In the genomic region with DNA sequence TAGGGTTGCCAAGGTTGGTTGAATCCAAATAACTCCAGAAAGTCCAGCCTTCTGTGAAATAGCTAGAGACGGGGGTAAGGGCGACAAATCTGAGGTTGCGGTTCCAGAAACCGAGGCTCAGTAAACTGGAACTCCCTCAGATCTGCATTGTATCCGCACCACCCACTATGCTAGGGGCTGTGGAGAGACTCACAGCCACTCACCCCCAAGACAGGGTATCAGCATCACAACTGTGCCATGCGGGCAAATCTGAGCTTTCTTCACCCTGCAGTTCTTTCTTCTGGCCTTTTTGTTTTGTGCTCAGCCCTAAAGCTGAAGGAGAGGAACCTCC, we compare ENCODE assay signal across 2 cellular contexts.
TF ChIP-seq lines count a peak whose summit lies in the region.

No MANE protein-coding gene starts in this region.

TF ChIP-seq in liver, 16 proteins besides CTCF, POLR2A, EP300 and RAD21:
- TF ChIP-seq FOXA2 (IDR thresholded peaks at IDR 0.05), result no peak
- TF ChIP-seq HNF4G (IDR thresholded peaks at IDR 0.05), result no peak
- TF ChIP-seq HNF4A (conservative IDR thresholded peaks at IDR 0.05), result no peak
- TF ChIP-seq NR2F2 (IDR thresholded peaks at IDR 0.05), result no peak
- TF ChIP-seq JUND (IDR thresholded peaks at IDR 0.05), result no peak
- no peak for TF ChIP-seq YY1 (IDR thresholded peaks at IDR 0.05)
- no peak for TF ChIP-seq REST (IDR thresholded peaks at IDR 0.05)
- TF ChIP-seq SP1 (IDR thresholded peaks at IDR 0.05), result no peak
- no peak for TF ChIP-seq GABPA (IDR thresholded peaks at IDR 0.05 in 1 of 2, conservative IDR thresholded peaks at IDR 0.05 in 1 of 2)
- TF ChIP-seq RXRA (IDR thresholded peaks at IDR 0.05), result no peak
- no peak for TF ChIP-seq FOXA1 (IDR thresholded peaks at IDR 0.05)
- TF ChIP-seq, protein P1, sequence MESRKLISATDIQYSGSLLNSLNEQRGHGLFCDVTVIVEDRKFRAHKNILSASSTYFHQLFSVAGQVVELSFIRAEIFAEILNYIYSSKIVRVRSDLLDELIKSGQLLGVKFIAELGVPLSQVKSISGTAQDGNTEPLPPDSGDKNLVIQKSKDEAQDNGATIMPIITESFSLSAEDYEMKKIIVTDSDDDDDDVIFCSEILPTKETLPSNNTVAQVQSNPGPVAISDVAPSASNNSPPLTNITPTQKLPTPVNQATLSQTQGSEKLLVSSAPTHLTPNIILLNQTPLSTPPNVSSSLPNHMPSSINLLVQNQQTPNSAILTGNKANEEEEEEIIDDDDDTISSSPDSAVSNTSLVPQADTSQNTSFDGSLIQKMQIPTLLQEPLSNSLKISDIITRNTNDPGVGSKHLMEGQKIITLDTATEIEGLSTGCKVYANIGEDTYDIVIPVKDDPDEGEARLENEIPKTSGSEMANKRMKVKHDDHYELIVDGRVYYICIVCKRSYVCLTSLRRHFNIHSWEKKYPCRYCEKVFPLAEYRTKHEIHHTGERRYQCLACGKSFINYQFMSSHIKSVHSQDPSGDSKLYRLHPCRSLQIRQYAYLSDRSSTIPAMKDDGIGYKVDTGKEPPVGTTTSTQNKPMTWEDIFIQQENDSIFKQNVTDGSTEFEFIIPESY (IDR thresholded peaks at IDR 0.05), result no peak
- TF ChIP-seq TAF1 (conservative IDR thresholded peaks at IDR 0.05), result no peak
- TF ChIP-seq ATF3 (IDR thresholded peaks at IDR 0.05), result no peak
- TF ChIP-seq, protein P2, sequence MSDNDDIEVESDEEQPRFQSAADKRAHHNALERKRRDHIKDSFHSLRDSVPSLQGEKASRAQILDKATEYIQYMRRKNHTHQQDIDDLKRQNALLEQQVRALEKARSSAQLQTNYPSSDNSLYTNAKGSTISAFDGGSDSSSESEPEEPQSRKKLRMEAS (IDR thresholded peaks at IDR 0.05), result no peak
- TF ChIP-seq EGR1 (IDR thresholded peaks at IDR 0.05; ENCODE audit: low read depth in 2 of 2), result no peak
TF ChIP-seq in liver: peak in this region for 0.

TF ChIP-seq in HepG2, 621 proteins besides CTCF, POLR2A, EP300 and RAD21:
- no peak for TF ChIP-seq ZNF781 (CRISPR knock-in tag; IDR thresholded peaks at IDR 0.05; ENCODE audit: borderline replicate concordance, not compliant biosample characterization)
- TF ChIP-seq ZNF878 (CRISPR knock-in tag; IDR thresholded peaks at IDR 0.05), result no peak
- no peak for TF ChIP-seq ADNP (CRISPR knock-in tag; IDR thresholded peaks at IDR 0.05)
- TF ChIP-seq, protein P3, sequence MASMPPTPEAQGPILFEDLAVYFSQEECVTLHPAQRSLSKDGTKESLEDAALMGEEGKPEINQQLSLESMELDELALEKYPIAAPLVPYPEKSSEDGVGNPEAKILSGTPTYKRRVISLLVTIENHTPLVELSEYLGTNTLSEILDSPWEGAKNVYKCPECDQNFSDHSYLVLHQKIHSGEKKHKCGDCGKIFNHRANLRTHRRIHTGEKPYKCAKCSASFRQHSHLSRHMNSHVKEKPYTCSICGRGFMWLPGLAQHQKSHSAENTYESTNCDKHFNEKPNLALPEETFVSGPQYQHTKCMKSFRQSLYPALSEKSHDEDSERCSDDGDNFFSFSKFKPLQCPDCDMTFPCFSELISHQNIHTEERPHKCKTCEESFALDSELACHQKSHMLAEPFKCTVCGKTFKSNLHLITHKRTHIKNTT (CRISPR knock-in tag; IDR thresholded peaks at IDR 0.05), result no peak
- TF ChIP-seq BCL6 (CRISPR knock-in tag; IDR thresholded peaks at IDR 0.05), result no peak
- TF ChIP-seq ZNF275 (CRISPR knock-in tag; IDR thresholded peaks at IDR 0.05; ENCODE audit: borderline replicate concordance), result no peak
- no peak for TF ChIP-seq ZNF329 (CRISPR knock-in tag; IDR thresholded peaks at IDR 0.05; ENCODE audit: low read depth)
- no peak for TF ChIP-seq PAF1 (CRISPR knock-in tag; IDR thresholded peaks at IDR 0.05)
- TF ChIP-seq THYN1 (CRISPR knock-in tag; IDR thresholded peaks at IDR 0.05; ENCODE audit: borderline replicate concordance, low read depth), result no peak
- TF ChIP-seq, protein P4, sequence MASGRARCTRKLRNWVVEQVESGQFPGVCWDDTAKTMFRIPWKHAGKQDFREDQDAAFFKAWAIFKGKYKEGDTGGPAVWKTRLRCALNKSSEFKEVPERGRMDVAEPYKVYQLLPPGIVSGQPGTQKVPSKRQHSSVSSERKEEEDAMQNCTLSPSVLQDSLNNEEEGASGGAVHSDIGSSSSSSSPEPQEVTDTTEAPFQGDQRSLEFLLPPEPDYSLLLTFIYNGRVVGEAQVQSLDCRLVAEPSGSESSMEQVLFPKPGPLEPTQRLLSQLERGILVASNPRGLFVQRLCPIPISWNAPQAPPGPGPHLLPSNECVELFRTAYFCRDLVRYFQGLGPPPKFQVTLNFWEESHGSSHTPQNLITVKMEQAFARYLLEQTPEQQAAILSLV (CRISPR knock-in tag; IDR thresholded peaks at IDR 0.05; ENCODE audit: borderline replicate concordance), result no peak
- TF ChIP-seq ZFP90 (CRISPR knock-in tag; IDR thresholded peaks at IDR 0.05; ENCODE audit: borderline replicate concordance), result no peak
- TF ChIP-seq, protein P5, sequence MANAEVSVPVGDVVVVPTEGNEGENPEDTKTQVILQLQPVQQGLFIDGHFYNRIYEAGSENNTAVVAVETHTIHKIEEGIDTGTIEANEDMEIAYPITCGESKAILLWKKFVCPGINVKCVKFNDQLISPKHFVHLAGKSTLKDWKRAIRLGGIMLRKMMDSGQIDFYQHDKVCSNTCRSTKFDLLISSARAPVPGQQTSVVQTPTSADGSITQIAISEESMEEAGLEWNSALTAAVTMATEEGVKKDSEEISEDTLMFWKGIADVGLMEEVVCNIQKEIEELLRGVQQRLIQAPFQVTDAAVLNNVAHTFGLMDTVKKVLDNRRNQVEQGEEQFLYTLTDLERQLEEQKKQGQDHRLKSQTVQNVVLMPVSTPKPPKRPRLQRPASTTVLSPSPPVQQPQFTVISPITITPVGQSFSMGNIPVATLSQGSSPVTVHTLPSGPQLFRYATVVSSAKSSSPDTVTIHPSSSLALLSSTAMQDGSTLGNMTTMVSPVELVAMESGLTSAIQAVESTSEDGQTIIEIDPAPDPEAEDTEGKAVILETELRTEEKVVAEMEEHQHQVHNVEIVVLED (CRISPR knock-in tag; IDR thresholded peaks at IDR 0.05; ENCODE audit: borderline replicate concordance), result no peak
- TF ChIP-seq SNAPC5 (CRISPR knock-in tag; IDR thresholded peaks at IDR 0.05; ENCODE audit: borderline replicate concordance), result no peak
- TF ChIP-seq, protein P6, sequence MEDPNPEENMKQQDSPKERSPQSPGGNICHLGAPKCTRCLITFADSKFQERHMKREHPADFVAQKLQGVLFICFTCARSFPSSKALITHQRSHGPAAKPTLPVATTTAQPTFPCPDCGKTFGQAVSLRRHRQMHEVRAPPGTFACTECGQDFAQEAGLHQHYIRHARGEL (CRISPR knock-in tag; IDR thresholded peaks at IDR 0.05), result no peak
- TF ChIP-seq NFKB2 (CRISPR knock-in tag; IDR thresholded peaks at IDR 0.05; ENCODE audit: borderline replicate concordance), result no peak
